In the genomic region with DNA sequence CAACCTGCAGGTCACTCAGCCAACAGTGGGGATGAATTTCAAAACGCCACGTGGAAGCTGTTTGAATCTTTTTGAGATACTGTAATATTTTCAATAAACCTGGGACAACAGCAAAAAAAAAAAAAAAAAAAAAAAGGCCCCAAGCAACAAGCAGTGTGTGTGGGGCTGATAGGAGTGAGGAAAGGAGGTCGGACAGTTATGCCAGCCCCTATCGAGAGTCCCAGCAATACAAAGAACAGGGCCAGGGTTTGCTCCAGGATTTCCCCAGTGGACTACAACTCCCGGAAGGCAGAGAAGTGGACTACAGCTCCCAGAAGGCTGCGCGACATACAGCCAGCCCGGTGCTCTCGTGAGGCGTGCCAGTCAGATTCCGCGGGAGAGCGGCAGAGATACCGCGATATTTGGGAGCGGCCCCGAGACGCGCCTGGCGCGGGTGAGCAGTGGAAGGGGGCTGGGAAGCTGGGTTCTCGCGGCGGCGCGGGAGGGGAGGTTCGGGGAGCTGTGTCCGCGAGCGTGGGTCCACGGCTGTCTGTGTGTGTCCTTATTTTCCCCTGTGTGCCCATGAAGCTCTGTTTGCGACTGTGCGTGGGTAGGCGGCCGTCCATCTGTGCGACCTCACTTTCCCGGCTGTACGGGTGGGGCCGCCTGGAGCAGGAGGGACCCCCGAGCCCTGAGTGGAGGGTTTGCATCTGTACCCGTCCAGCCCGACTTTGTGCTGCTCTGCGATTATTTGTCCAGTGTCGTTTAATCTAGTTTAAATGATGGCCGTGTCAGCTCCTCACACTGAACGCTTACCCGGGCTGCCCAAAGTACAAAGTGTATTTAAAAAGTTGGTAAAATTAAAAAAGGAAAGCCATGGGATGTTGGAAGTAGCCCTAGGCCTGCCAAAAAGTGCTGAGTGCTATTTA, we compare ENCODE assay signal across 8 cellular contexts. TPM values are rescaled to one million over a fixed set of nuclear protein-coding genes. Genes with fewer than 3 reads are reported as not detected.
DNase-seq lines count a peak whose midpoint lies in the region; ATAC-seq, FAIRE-seq and TF ChIP-seq lines count a peak whose summit lies in the region.

A gene with protein sequence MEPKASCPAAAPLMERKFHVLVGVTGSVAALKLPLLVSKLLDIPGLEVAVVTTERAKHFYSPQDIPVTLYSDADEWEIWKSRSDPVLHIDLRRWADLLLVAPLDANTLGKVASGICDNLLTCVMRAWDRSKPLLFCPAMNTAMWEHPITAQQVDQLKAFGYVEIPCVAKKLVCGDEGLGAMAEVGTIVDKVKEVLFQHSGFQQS (plus strand): TSS at position 397 of the 908 bp plus-strand sequence. CDS start 4,729 bp downstream, outside the sequence.

- H3K4me3 ChIP-seq in adrenal gland, result peak within 1 kb of the TSS; percentile 5 to 87 (median 86)

- H3K27ac ChIP-seq in adrenal gland, result peak within 1 kb of the TSS; percentile 26 to 96 (median 90)

- no peaks in the 10 kb centered on the region for H3K36me3 ChIP-seq in adrenal gland (replicated peaks in 1 of 2)

- DNase-seq in GM12891 (ENCODE audit: insufficient read length, low spot score) (peak; percentile 97), NCI-H146 (lab: John Stamatoyannopoulos, UW) (peak; percentile 93), T-helper 1 cell (peak; percentile 82 to 95 (median 88)), adrenal gland (peak; percentile 96 to 98 (median 97)), cardiac septum (ENCODE audit: low spot score) (peak; percentile 98), pons (ENCODE audit: low spot score) (peak; percentile 95), type B pancreatic cell (ENCODE audit: extremely low spot score, unreplicated experiment) (peak; percentile 96)

- H3K4me1 Mint-ChIP-seq in type B pancreatic cell (ENCODE audit: unreplicated experiment), result peaks cover 16% of the 10 kb centered on the region

- TF ChIP-seq POLR2A in GM12891 (IDR thresholded peaks at IDR 0.05; ENCODE audit: low read depth, low read length) (peak; percentile 97), adrenal gland (IDR thresholded peaks at IDR 0.05) (peak; percentile 67 to 89)

- no peaks in the 10 kb centered on the region for H3K36me3 Mint-ChIP-seq in type B pancreatic cell

- no peaks in the 10 kb centered on the region for H3K27me3 ChIP-seq in adrenal gland

- peak within 1 kb of the TSS; percentile 95 for H3K27ac Mint-ChIP-seq in type B pancreatic cell

- peak; percentile 94 for ATAC-seq in HG02852 (IDR thresholded peaks at IDR 0.05; ENCODE audit: unreplicated experiment)

- WGBS in adrenal gland, 4 donors, result 3 to 8% (median 5%) methylated on average over 16 to 47 of the region's 47 CpGs

- FAIRE-seq in GM12891 (lab: Jason Lieb, UNC), result peak; percentile 98

- intact Hi-C loops in adrenal gland (cut with DNase I) (loop anchor here in 1 of 2 donors (10.0 kb wide), 1 partner anchor 281 kb away; no protein-coding TSS in a partner anchor), cardiac septum (cut with DNase I) (loop anchor here (5.0 to 10.0 kb wide), 2 partner anchors 61 to 281 kb away; no protein-coding TSS in a partner anchor)

- TF ChIP-seq CTCF in adrenal gland (IDR thresholded peaks at IDR 0.05), result no peak
- no peak for TF ChIP-seq CTCF in type B pancreatic cell (conservative IDR thresholded peaks at IDR 0.05)

- peaks cover 17% of the 10 kb centered on the region in 2 donors for H3K4me1 ChIP-seq in adrenal gland (replicated peaks in 1 of 2)

- H3K9me3 ChIP-seq in adrenal gland (replicated peaks in 1 of 3), result no peaks in the 10 kb centered on the region

- H3K9me3 Mint-ChIP-seq in type B pancreatic cell, result no peaks in the 10 kb centered on the region

- H3K27me3 Mint-ChIP-seq in type B pancreatic cell, result no peaks in the 10 kb centered on the region

- peak within 1 kb of the TSS; percentile 99 for H3K4me3 Mint-ChIP-seq in type B pancreatic cell

TF ChIP-seq in GM12891, 5 proteins besides CTCF, POLR2A, EP300 and RAD21:
- TF ChIP-seq PAX5 (IDR thresholded peaks at IDR 0.05; ENCODE audit: insufficient read depth, low read length, severe bottlenecking), result no peak
- TF ChIP-seq SPI1 (IDR thresholded peaks at IDR 0.05; ENCODE audit: low read depth, low read length), result no peak
- TF ChIP-seq POLR2AphosphoS5 (IDR thresholded peaks at IDR 0.05; ENCODE audit: low read depth, low read length), result peak; percentile 97
- TF ChIP-seq TAF1 (IDR thresholded peaks at IDR 0.05; ENCODE audit: low read depth, low read length), result peak; percentile 92
- TF ChIP-seq POU2F2 (IDR thresholded peaks at IDR 0.05; ENCODE audit: low read depth, low read length), result peak; percentile 83

RNA-seq across cellular contexts. Expression of the gene that starts here (rescaled TPM):
- 26.4 TPM for polyA plus RNA-seq in GM12891 (2012; ENCODE audit: low read depth, missing spikeins)
- total RNA-seq in adrenal gland, result 10 to 100 TPM; 19.4 to 36.4 (median 24.7) TPM
- polyA plus RNA-seq in adrenal gland, result 10 to 100 TPM; 17.4 to 35.2 (median 31.8) TPM
- total RNA-seq in cardiac septum, result 7.2 TPM
- 19.1 and 23.6 TPM in 2 replicates for total RNA-seq in type B pancreatic cell (ENCODE audit: low replicate concordance)

Comparison
In these comparisons a context has a peak if more than half of its experiments do, and no peak if none do; other contexts are left out.
1. Peak in every context shown above with its lines: DNase-seq, ATAC-seq, H3K4me3 ChIP-seq and H3K27ac ChIP-seq.